Comparison of ENCODE assay signal across 8 cellular contexts in genomic region chr3:52455283-52456168, GRCh38. TPM values are rescaled to one million over a fixed set of nuclear protein-coding genes. Genes with fewer than 3 reads are reported as not detected.
A peak's percentile ranks its signal among the peaks of the same experiment; 100 is the strongest.
DNase-seq lines count a peak whose midpoint lies in the region; ATAC-seq, FAIRE-seq and TF ChIP-seq lines count a peak whose summit lies in the region.

TSS of gene NISCH (plus strand) at chr3:52455604. CDS start at chr3:52455642, 38 bp downstream.

- H3K27ac ChIP-seq in HUES48 (ENCODE audit: low read depth, low read length), result peak within 1 kb of the TSS; percentile 56

- H3K4me3 ChIP-seq in HUES48 (ENCODE audit: low read depth, low read length), result peak within 1 kb of the TSS; percentile 88
- peak within 1 kb of the TSS; percentile 86 for H3K4me3 ChIP-seq in fibroblast of mammary gland (ENCODE audit: control insufficient read depth, low read depth, low read length)

- CTCF ChIA-PET in Calu3 (lab: Charles Lee), result no interaction called here

- H3K27ac Mint-ChIP-seq in Calu3 (ENCODE audit: unreplicated experiment), result peak within 1 kb of the TSS; percentile 83
- peak within 1 kb of the TSS; percentile 95 to 99 for H3K27ac Mint-ChIP-seq in natural killer cell treated with Interleukin-12 subunit alpha and Interleukin-12 subunit beta and Interleukin-15 and Interleukin-18, amount 100 ng/mL, for 72 hours

- peaks cover 39% of the 10 kb centered on the region for H3K4me1 Mint-ChIP-seq in Calu3 (ENCODE audit: low read depth, unreplicated experiment)
- H3K4me1 Mint-ChIP-seq in natural killer cell treated with Interleukin-12 subunit alpha and Interleukin-12 subunit beta and Interleukin-15 and Interleukin-18, amount 100 ng/mL, for 72 hours (ENCODE audit: low read depth in 2 of 2), result peaks cover 38 to 47% of the 10 kb centered on the region in 2 donors

- H3K4me1 ChIP-seq in HUES48 (ENCODE audit: control insufficient read depth, insufficient read depth, low read length), result peaks cover 15% of the 10 kb centered on the region; the same call in 1 of the 2 replicates

- no peaks in the 10 kb centered on the region for H3K27me3 ChIP-seq in HUES48 (ENCODE audit: control insufficient read depth, insufficient read depth, low read length)

- H3K9me3 ChIP-seq in HUES48 (ENCODE audit: control insufficient read depth, insufficient read depth, low read length), result no peaks in the 10 kb centered on the region

- no peaks in the 10 kb centered on the region for H3K27me3 Mint-ChIP-seq in Calu3 (ENCODE audit: unreplicated experiment)
- H3K27me3 Mint-ChIP-seq in natural killer cell treated with Interleukin-12 subunit alpha and Interleukin-12 subunit beta and Interleukin-15 and Interleukin-18, amount 100 ng/mL, for 72 hours, result no peaks in the 10 kb centered on the region

- peak; percentile 91 to 93 for ATAC-seq in natural killer cell treated with Interleukin-12 subunit alpha and Interleukin-12 subunit beta and Interleukin-15 and Interleukin-18, amount 100 ng/mL, for 72 hours
- ATAC-seq in stimulated activated naive CD8-positive, alpha-beta T cell treated with anti-CD3 and anti-CD28 coated beads, Interleukin-15, Interleukin-2, amounts not matched to agents 100 U/mL and 50 U/mL, for 24 hours, result peak; percentile 86

- peak; percentile 94 for DNase-seq in Calu3
- peak; percentile 98 for DNase-seq in GM20000 (ENCODE audit: low spot score)
- DNase-seq in RCC 7860 (ENCODE audit: low spot score), result peak; percentile 57
- peak; percentile 96 to 97 for DNase-seq in activated T-helper 1 cell treated with anti-CD3 and anti-CD28 coated beads, Interleukin-2, amount 50 U/mL, for 16 hours (ENCODE audit: low read depth in 1 of 2, low spot score in 1 of 2)
- DNase-seq in fibroblast of mammary gland (ENCODE audit: low read depth), result peak; percentile 57
- DNase-seq in natural killer cell treated with Interleukin-12 subunit alpha and Interleukin-12 subunit beta and Interleukin-15 and Interleukin-18, amount 100 ng/mL, for 72 hours (ENCODE audit: low spot score), result peak; percentile 93
- DNase-seq in stimulated activated naive CD8-positive, alpha-beta T cell treated with anti-CD3 and anti-CD28 coated beads, Interleukin-15, Interleukin-2, amounts not matched to agents 100 U/mL and 50 U/mL, for 24 hours, result peak; percentile 99

- FAIRE-seq in RCC 7860 (lab: Jason Lieb, UNC), result no peak

- H3K4me3 Mint-ChIP-seq in Calu3 (ENCODE audit: low read depth, unreplicated experiment), result peak within 1 kb of the TSS; percentile 89
- H3K4me3 Mint-ChIP-seq in natural killer cell treated with Interleukin-12 subunit alpha and Interleukin-12 subunit beta and Interleukin-15 and Interleukin-18, amount 100 ng/mL, for 72 hours, result peak within 1 kb of the TSS; percentile 94

- H3K9ac ChIP-seq in HUES48 (ENCODE audit: low read depth, low read length), result peak within 1 kb of the TSS; percentile 70

- intact Hi-C loops in Calu3 (cut with micrococcal nuclease; ENCODE audit: unreplicated experiment), result no loop called here

- TF ChIP-seq CTCF in Calu3 (IDR thresholded peaks at IDR 0.05; ENCODE audit: unreplicated experiment) (no peak), GM20000 (IDR thresholded peaks at IDR 0.05; ENCODE audit: extremely low read depth, missing control alignments) (no peak), fibroblast of mammary gland (conservative IDR thresholded peaks at IDR 0.05; ENCODE audit: control insufficient read depth, insufficient read depth, low read depth, low read length) (no peak)

- no TSS peak for BruUV-seq in Calu3 (replicated peaks; lab: Mats Ljungman, UMichigan)

- H3K9me3 Mint-ChIP-seq in Calu3 (ENCODE audit: low read depth, unreplicated experiment), result no peaks in the 10 kb centered on the region
- H3K9me3 Mint-ChIP-seq in natural killer cell treated with Interleukin-12 subunit alpha and Interleukin-12 subunit beta and Interleukin-15 and Interleukin-18, amount 100 ng/mL, for 72 hours, result no peaks in the 10 kb centered on the region

- H3K36me3 Mint-ChIP-seq in Calu3 (ENCODE audit: insufficient read depth, unreplicated experiment), result peaks cover 33% of the 10 kb centered on the region
- no peaks in the 10 kb centered on the region for H3K36me3 Mint-ChIP-seq in natural killer cell treated with Interleukin-12 subunit alpha and Interleukin-12 subunit beta and Interleukin-15 and Interleukin-18, amount 100 ng/mL, for 72 hours

- H3K36me3 ChIP-seq in HUES48 (ENCODE audit: control insufficient read depth, insufficient read depth, low read length), result peaks cover 36% of the 10 kb centered on the region

RNA-seq across cellular contexts. Expression of gene NISCH, which starts in this region (rescaled TPM):
- 58.6 and 67.4 TPM in 2 replicates for total RNA-seq in Calu3 (2022)
- 100 to 1,000 TPM in 1 of 2 donors, 10 to 100 TPM in 1; 72.5 to 116 TPM for total RNA-seq in natural killer cell treated with Interleukin-12 subunit alpha and Interleukin-12 subunit beta and Interleukin-15 and Interleukin-18, amount 100 ng/mL, for 72 hours

Comparison
In these comparisons a context has a peak if more than half of its experiments do, and no peak if none do; other contexts are left out.
1. Peak in every context shown above with its lines: DNase-seq, ATAC-seq, H3K4me3 ChIP-seq and H3K27ac ChIP-seq.